Comparison of ENCODE assay signal across 8 cellular contexts in the genomic region with DNA sequence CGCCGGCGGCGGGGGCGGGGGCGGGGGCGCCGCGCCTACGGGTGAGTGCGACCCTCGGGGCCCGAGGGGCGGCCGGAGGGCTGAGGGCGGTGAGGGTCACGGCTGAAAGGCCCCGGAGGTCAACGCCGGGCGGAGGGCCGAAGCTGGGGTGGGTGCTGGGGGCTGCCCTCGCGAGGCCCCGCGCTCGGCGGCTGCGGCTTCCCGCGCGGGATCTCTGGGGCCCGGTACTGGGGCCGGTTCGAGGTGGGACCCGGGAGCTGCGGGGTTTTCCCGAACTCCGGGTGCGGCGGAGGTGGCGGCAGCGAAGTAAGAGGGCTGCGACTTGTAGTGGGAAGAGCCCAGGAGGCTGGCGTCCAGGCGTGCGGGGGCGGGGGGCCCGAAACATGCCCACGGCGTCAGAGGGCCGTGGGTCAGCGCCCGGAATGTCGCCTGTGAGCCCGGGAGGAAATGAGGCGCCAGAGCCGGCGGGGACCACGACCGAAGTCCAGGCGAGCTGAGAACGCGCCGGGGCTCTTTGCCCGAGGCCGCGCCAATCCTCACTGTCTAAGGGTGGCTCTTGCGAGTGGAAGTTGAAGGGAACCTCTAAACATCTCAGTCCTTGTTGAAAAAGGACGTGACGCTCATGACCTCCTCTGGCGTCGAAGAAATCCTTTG. TPM values are rescaled to one million over a fixed set of nuclear protein-coding genes. Genes with fewer than 3 reads are reported as not detected.
DNase-seq lines count a peak whose midpoint lies in the region; ATAC-seq and TF ChIP-seq lines count a peak whose summit lies in the region.

No MANE protein-coding gene starts in this region.

- peak overlapping the region; percentile 65 for H3K4me3 Mint-ChIP-seq in glutamatergic neuron (ENCODE audit: unreplicated experiment)

- DNase-seq in EL (peak; percentile 33), WERI-Rb-1 (peak; percentile 18), glutamatergic neuron (peak; percentile 14), ovary (peak; percentile 29 to 68 (median 57)), iPS-NIHi7 (ENCODE audit: extremely low spot score) (no peak), NCI-H2029 (lab: John Stamatoyannopoulos, UW) (no peak)

- H3K27me3 ChIP-seq in WERI-Rb-1 (ENCODE audit: insufficient read depth, low read depth, severe bottlenecking) (peaks cover 6% of the 10 kb centered on the region), ovary (no peaks in the 10 kb centered on the region)

- no peak overlapping the region for H3K27ac Mint-ChIP-seq in glutamatergic neuron (ENCODE audit: unreplicated experiment)

- no peaks in the 10 kb centered on the region for H3K36me3 ChIP-seq in HEK293 (ENCODE audit: control insufficient read depth in 2 of 2, insufficient read depth in 1 of 2, low read length in 2 of 2)
- H3K36me3 ChIP-seq in WERI-Rb-1 = no peaks in the 10 kb centered on the region
- H3K36me3 ChIP-seq in ovary = no peaks in the 10 kb centered on the region

- H3K4me3 ChIP-seq in HEK293 (ENCODE audit: low read depth, low read length) = peak overlapping the region; percentile 55
- peak overlapping the region; percentile 61 for H3K4me3 ChIP-seq in WERI-Rb-1 (ENCODE audit: low read depth, low read length)
- H3K4me3 ChIP-seq in ovary = peak overlapping the region; percentile 66

- no peaks in the 10 kb centered on the region for H3K36me3 Mint-ChIP-seq in glutamatergic neuron (ENCODE audit: unreplicated experiment)

- intact Hi-C loops in ovary (cut with DNase I) = no loop called here

- no peaks in the 10 kb centered on the region for H3K27me3 Mint-ChIP-seq in glutamatergic neuron (ENCODE audit: unreplicated experiment)

- no peak for TF ChIP-seq CTCF in HEK293 (tag by site-specific recombination; IDR thresholded peaks at IDR 0.05)
- TF ChIP-seq CTCF in WERI-Rb-1 (IDR thresholded peaks at IDR 0.05; ENCODE audit: low read depth, low read length) = no peak
- no peak for TF ChIP-seq CTCF in glutamatergic neuron (IDR thresholded peaks at IDR 0.05; ENCODE audit: partially characterized antibody, unreplicated experiment)
- TF ChIP-seq CTCF in ovary (IDR thresholded peaks at IDR 0.05) = no peak

- H3K9me3 ChIP-seq in HEK293 (ENCODE audit: control insufficient read depth, insufficient read depth, low read depth, low read length) (no peaks in the 10 kb centered on the region), WERI-Rb-1 (ENCODE audit: severe bottlenecking) (no peaks in the 10 kb centered on the region), ovary (no peaks in the 10 kb centered on the region)

- CTCF ChIA-PET in HEK293 (lab: Yijun Ruan, JAX) = no interaction called here

- H3K9me3 Mint-ChIP-seq in glutamatergic neuron (ENCODE audit: unreplicated experiment) = peaks cover 3% of the 10 kb centered on the region

- ATAC-seq in GM21576 (IDR thresholded peaks at IDR 0.05; ENCODE audit: unreplicated experiment) = no peak

- no peak for TF ChIP-seq POLR2A in ovary (IDR thresholded peaks at IDR 0.05)

- POLR2A ChIA-PET in HEK293 (lab: Yijun Ruan, JAX) = no interaction called here

- H3K4me1 ChIP-seq in HEK293 (ENCODE audit: control insufficient read depth, insufficient read depth, low read length) = 0 out of 2 replicates have a peak, but pooled peaks cover 5% of the 10 kb centered on the region
- H3K4me1 ChIP-seq in ovary (ENCODE audit: insufficient read depth) = peaks cover 1% of the 10 kb centered on the region

- H3K27ac ChIP-seq in HEK293 (ENCODE audit: extremely low read depth, low read depth, low read length) (peak overlapping the region; percentile 73), WERI-Rb-1 (peak overlapping the region; percentile 61), ovary (peak overlapping the region; percentile 90 to 92)

- 32 to 45% (median 38%) methylated on average over 41 to 73 of the region's 73 CpGs for WGBS in ovary, 3 donors

- TF ChIP-seq EP300 in ovary (IDR thresholded peaks at IDR 0.05) = no peak

- no peaks in the 10 kb centered on the region for H3K4me1 Mint-ChIP-seq in glutamatergic neuron (ENCODE audit: low read depth, unreplicated experiment)

TF ChIP-seq in HEK293, 187 proteins besides CTCF, POLR2A, EP300 and RAD21 (continues in another document):
- TF ChIP-seq ZNF302 (tag by site-specific recombination; IDR thresholded peaks at IDR 0.05; ENCODE audit: low read depth) (no peak), ZFP3 (tag by site-specific recombination; IDR thresholded peaks at IDR 0.05; ENCODE audit: low read depth) (no peak), KLF10 (tag by site-specific recombination; IDR thresholded peaks at IDR 0.05) (0 out of 2 replicates have a peak, but pooled peaks have one; percentile 7), ZNF274 (IDR thresholded peaks at IDR 0.05; ENCODE audit: low read length) (no peak), ZNF274 (tag by site-specific recombination; IDR thresholded peaks at IDR 0.05; ENCODE audit: borderline replicate concordance) (no peak), ZNF239 (tag by site-specific recombination; IDR thresholded peaks at IDR 0.05) (no peak), ZNF529 (tag by site-specific recombination; IDR thresholded peaks at IDR 0.05; ENCODE audit: insufficient replicate concordance) (no peak), ZNF548 (tag by site-specific recombination; IDR thresholded peaks at IDR 0.05) (no peak), ZNF19 (tag by site-specific recombination; IDR thresholded peaks at IDR 0.05; ENCODE audit: low read depth) (no peak), ZNF335 (tag by site-specific recombination; conservative IDR thresholded peaks at IDR 0.05) (peak; percentile 60), MEIS1 (CRISPR knock-in tag; IDR thresholded peaks at IDR 0.05; ENCODE audit: borderline replicate concordance) (no peak), ZNF571 (tag by site-specific recombination; IDR thresholded peaks at IDR 0.05) (no peak), ZNF629 (tag by site-specific recombination; IDR thresholded peaks at IDR 0.05) (no peak), ZNF292 (tag by site-specific recombination; IDR thresholded peaks at IDR 0.05; ENCODE audit: borderline replicate concordance, low read depth) (no peak)
- TF ChIP-seq, protein P1, sequence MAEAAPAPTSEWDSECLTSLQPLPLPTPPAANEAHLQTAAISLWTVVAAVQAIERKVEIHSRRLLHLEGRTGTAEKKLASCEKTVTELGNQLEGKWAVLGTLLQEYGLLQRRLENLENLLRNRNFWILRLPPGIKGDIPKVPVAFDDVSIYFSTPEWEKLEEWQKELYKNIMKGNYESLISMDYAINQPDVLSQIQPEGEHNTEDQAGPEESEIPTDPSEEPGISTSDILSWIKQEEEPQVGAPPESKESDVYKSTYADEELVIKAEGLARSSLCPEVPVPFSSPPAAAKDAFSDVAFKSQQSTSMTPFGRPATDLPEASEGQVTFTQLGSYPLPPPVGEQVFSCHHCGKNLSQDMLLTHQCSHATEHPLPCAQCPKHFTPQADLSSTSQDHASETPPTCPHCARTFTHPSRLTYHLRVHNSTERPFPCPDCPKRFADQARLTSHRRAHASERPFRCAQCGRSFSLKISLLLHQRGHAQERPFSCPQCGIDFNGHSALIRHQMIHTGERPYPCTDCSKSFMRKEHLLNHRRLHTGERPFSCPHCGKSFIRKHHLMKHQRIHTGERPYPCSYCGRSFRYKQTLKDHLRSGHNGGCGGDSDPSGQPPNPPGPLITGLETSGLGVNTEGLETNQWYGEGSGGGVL (tag by site-specific recombination; IDR thresholded peaks at IDR 0.05) = no peak
- TF ChIP-seq, protein P2, sequence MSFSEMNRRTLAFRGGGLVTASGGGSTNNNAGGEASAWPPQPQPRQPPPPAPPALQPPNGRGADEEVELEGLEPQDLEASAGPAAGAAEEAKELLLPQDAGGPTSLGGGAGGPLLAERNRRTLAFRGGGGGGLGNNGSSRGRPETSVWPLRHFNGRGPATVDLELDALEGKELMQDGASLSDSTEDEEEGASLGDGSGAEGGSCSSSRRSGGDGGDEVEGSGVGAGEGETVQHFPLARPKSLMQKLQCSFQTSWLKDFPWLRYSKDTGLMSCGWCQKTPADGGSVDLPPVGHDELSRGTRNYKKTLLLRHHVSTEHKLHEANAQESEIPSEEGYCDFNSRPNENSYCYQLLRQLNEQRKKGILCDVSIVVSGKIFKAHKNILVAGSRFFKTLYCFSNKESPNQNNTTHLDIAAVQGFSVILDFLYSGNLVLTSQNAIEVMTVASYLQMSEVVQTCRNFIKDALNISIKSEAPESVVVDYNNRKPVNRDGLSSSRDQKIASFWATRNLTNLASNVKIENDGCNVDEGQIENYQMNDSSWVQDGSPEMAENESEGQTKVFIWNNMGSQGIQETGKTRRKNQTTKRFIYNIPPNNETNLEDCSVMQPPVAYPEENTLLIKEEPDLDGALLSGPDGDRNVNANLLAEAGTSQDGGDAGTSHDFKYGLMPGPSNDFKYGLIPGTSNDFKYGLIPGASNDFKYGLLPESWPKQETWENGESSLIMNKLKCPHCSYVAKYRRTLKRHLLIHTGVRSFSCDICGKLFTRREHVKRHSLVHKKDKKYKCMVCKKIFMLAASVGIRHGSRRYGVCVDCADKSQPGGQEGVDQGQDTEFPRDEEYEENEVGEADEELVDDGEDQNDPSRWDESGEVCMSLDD (tag by site-specific recombination; IDR thresholded peaks at IDR 0.05) = no peak
- TF ChIP-seq, protein P3, sequence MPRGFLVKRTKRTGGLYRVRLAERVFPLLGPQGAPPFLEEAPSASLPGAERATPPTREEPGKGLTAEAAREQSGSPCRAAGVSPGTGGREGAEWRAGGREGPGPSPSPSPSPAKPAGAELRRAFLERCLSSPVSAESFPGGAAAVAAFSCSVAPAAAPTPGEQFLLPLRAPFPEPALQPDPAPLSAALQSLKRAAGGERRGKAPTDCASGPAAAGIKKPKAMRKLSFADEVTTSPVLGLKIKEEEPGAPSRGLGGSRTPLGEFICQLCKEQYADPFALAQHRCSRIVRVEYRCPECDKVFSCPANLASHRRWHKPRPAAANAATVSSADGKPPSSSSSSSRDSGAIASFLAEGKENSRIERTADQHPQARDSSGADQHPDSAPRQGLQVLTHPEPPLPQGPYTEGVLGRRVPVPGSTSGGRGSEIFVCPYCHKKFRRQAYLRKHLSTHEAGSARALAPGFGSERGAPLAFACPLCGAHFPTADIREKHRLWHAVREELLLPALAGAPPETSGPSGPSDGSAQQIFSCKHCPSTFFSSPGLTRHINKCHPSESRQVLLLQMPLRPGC (tag by site-specific recombination; IDR thresholded peaks at IDR 0.05) = no peak

RNA-seq across cellular contexts. Expression of gene IL13RA1, which starts 0.4 kb away (rescaled TPM):
- total RNA-seq in glutamatergic neuron (ENCODE audit: unreplicated experiment) (1.1 TPM), ovary (10 to 100 TPM; 33.0 to 79.5 (median 48.1) TPM)
- polyA plus RNA-seq in ovary = 100 to 1,000 TPM in 1 of 2 donors, 10 to 100 TPM in 1; 38.4 to 104 TPM

Comparison
In these comparisons a context has a peak if more than half of its experiments do, and no peak if none do; other contexts are left out.
1. DNase-seq: peak in EL (single experiment), WERI-Rb-1 (single experiment), glutamatergic neuron (single experiment) and ovary (5 of 5); none in iPS-NIHi7 (single experiment) and NCI-H2029 (single experiment).
2. RNA of gene IL13RA1, which starts 0.4 kb away (total RNA-seq): 33.0 to 79.5 TPM in ovary; 1.1 TPM in glutamatergic neuron (single experiment); every median in the first group is over 10 times any median in the second.
3. Peak in every context shown above with its lines, with median percentiles within 50 percentile points of each other: H3K27ac ChIP-seq and H3K4me3 ChIP-seq.